In genomic region chr5:64229163-64229774, GRCh38 we compare ENCODE assay signal across 7 cellular contexts.
A peak's percentile ranks its signal among the peaks of the same experiment; 100 is the strongest.
DNase-seq lines count a peak whose midpoint lies in the region; TF ChIP-seq lines count a peak whose summit lies in the region.

No MANE protein-coding gene starts in this region.

- in situ Hi-C loops in astrocyte of the cerebellum (cut with HindIII; ENCODE audit: low sequenced_read_pairs) = loop anchor here (25.0 kb wide), 1 partner anchor 383 kb away; no protein-coding TSS in a partner anchor

- no peaks in the 10 kb centered on the region for H3K4me1 Mint-ChIP-seq in activated naive CD8-positive, alpha-beta T cell treated with anti-CD3 and anti-CD28 coated beads for 36 hours

- H3K27ac Mint-ChIP-seq in activated naive CD8-positive, alpha-beta T cell treated with anti-CD3 and anti-CD28 coated beads for 36 hours = no peak overlapping the region

- peak; percentile 41 for TF ChIP-seq CTCF in astrocyte of the cerebellum (IDR thresholded peaks at IDR 0.05; ENCODE audit: low read depth, low read length, missing control alignments)

- DNase-seq in GM04504 (ENCODE audit: low read depth) (peak; percentile 6), H4 (ENCODE audit: low spot score) (peak; percentile 19), MV-4-11 (lab: John Stamatoyannopoulos, UW) (peak; percentile 27), astrocyte of the cerebellum (ENCODE audit: low read depth) (peak; percentile 13), left kidney (ENCODE audit: low read depth, low spot score) (peak; percentile 61)
- DNase-seq in stimulated activated CD4-positive, alpha-beta T cell treated with anti-CD3 and anti-CD28 coated beads, Interleukin-4, amount 100 ng/mL, for 1 hour = no peak
- no peak for DNase-seq in activated naive CD8-positive, alpha-beta T cell treated with anti-CD3 and anti-CD28 coated beads for 36 hours

- no peaks in the 10 kb centered on the region for H3K27me3 Mint-ChIP-seq in activated naive CD8-positive, alpha-beta T cell treated with anti-CD3 and anti-CD28 coated beads for 36 hours

- H3K9me3 Mint-ChIP-seq in activated naive CD8-positive, alpha-beta T cell treated with anti-CD3 and anti-CD28 coated beads for 36 hours = no peaks in the 10 kb centered on the region

- H3K4me3 ChIP-seq in astrocyte of the cerebellum (ENCODE audit: low read depth, low read length) = no peak overlapping the region

- H3K36me3 Mint-ChIP-seq in activated naive CD8-positive, alpha-beta T cell treated with anti-CD3 and anti-CD28 coated beads for 36 hours = no peaks in the 10 kb centered on the region

- H3K4me3 Mint-ChIP-seq in activated naive CD8-positive, alpha-beta T cell treated with anti-CD3 and anti-CD28 coated beads for 36 hours = no peak overlapping the region

Comparison
In these comparisons a context has a peak if more than half of its experiments do, and no peak if none do; other contexts are left out.
1. DNase-seq: peak in GM04504 (single experiment), H4 (single experiment), MV-4-11 (single experiment), astrocyte of the cerebellum (single experiment) and left kidney (single experiment); none in stimulated activated CD4-positive, alpha-beta T cell treated with anti-CD3 and anti-CD28 coated beads, Interleukin-4, amount 100 ng/mL, for 1 hour (single experiment) and activated naive CD8-positive, alpha-beta T cell treated with anti-CD3 and anti-CD28 coated beads for 36 hours (single experiment).